In genomic region chr15:82241836-82242499, GRCh38 we compare ENCODE assay signal across 8 cellular contexts. TPM values are rescaled to one million over a fixed set of nuclear protein-coding genes. Genes with fewer than 3 reads are reported as not detected.
DNase-seq lines count a peak whose midpoint lies in the region; ATAC-seq, FAIRE-seq and TF ChIP-seq lines count a peak whose summit lies in the region.
"Not testable (repeated sequence)": the region's sequence is repeated elsewhere in the genome, so short reads cannot be mapped to it uniquely, and the experiment has no call there.

No MANE protein-coding gene starts in this region.

- H3K23ac ChIP-seq in IMR-90 (ENCODE audit: low read depth, low read length); mesenchymal stem cell (ENCODE audit: low read length in 2 of 2): not testable (repeated sequence)

- CTCF ChIA-PET in IMR-90 (lab: Yijun Ruan, JAX), result not testable (repeated sequence)

- not testable (repeated sequence) for BruUV-seq in IMR-90 (replicated peaks; lab: Mats Ljungman, UMichigan)

- WGBS in IMR-90 (ENCODE audit: extremely low coverage in 2 of 2, insufficient read length in 1 of 2), 2 experiments, result no CpG with 5 or more reads among the region's 1 CpG
- WGBS in mesenchymal stem cell, result no CpG with 5 or more reads among the region's 1 CpG

- peak; percentile 54 for FAIRE-seq in GM12891 (lab: Jason Lieb, UNC)

- not testable (repeated sequence) for TF ChIP-seq POLR2A in GM12891 (IDR thresholded peaks at IDR 0.05; ENCODE audit: low read depth, low read length); IMR-90 (IDR thresholded peaks at IDR 0.05; ENCODE audit: low read depth, low read length)

- H3K9me1 ChIP-seq in IMR-90 (ENCODE audit: insufficient read depth, low read length), result not testable (repeated sequence)

- H3K79me2 ChIP-seq in ACC112 (ENCODE audit: control insufficient read depth, insufficient read depth, low read length, unreplicated experiment), result not testable (repeated sequence)

- not testable (repeated sequence) for H3K4me1 ChIP-seq in ACC112 (ENCODE audit: control insufficient read depth, insufficient read depth, low read length, unreplicated experiment); IMR-90 (ENCODE audit: control insufficient read depth, insufficient read depth, low read length); RWPE2 (ENCODE audit: insufficient read depth, poor library complexity, severe bottlenecking); mesenchymal stem cell (ENCODE audit: control insufficient read depth, insufficient read depth, low read depth, low read length)

- peak overlapping the region; percentile 57 for H2BK5ac ChIP-seq in IMR-90 (ENCODE audit: low read depth, low read length, poor library complexity, severe bottlenecking)
- not testable (repeated sequence) for H2BK5ac ChIP-seq in mesenchymal stem cell (ENCODE audit: low read depth, low read length, poor library complexity, severe bottlenecking)

- TF ChIP-seq RAD21 in IMR-90 (IDR thresholded peaks at IDR 0.05; ENCODE audit: low read length), result not testable (repeated sequence)

- not testable (repeated sequence) for H3K56ac ChIP-seq in IMR-90 (ENCODE audit: extremely low read depth, insufficient read depth, low read length)

- H3K27ac ChIP-seq in ACC112 (ENCODE audit: low read depth, low read length), result peak overlapping the region; percentile 39; the same call in 1 of the 2 replicates
- H3K27ac ChIP-seq in IMR-90 (ENCODE audit: insufficient read depth, low read length); RWPE2 (ENCODE audit: poor library complexity, severe bottlenecking); mesenchymal stem cell (ENCODE audit: low read length, poor library complexity, severe bottlenecking): not testable (repeated sequence)

- not testable (repeated sequence) for H3K9ac ChIP-seq in IMR-90 (ENCODE audit: low read depth, low read length); mesenchymal stem cell (ENCODE audit: low read length)

- H3K4me3 ChIP-seq in ACC112 (ENCODE audit: low read depth, low read length), result peak overlapping the region; percentile 43; the same call in 1 of the 2 replicates
- not testable (repeated sequence) for H3K4me3 ChIP-seq in IMR-90 (ENCODE audit: insufficient read depth, low read depth, low read length); RWPE2 (ENCODE audit: severe bottlenecking); choroid plexus epithelial cell (ENCODE audit: low read depth, low read length); fibroblast of pulmonary artery (replicated peaks; ENCODE audit: low read depth, low read length); mesenchymal stem cell (ENCODE audit: insufficient read depth in 1 of 2, low read depth in 1 of 2, low read length in 2 of 2)

- TF ChIP-seq CTCF in IMR-90 (conservative IDR thresholded peaks at IDR 0.05; ENCODE audit: low read depth, low read length); RWPE2 (IDR thresholded peaks at IDR 0.05; ENCODE audit: poor library complexity, severe bottlenecking); choroid plexus epithelial cell (conservative IDR thresholded peaks at IDR 0.05; ENCODE audit: low read depth, low read length); fibroblast of pulmonary artery (IDR thresholded peaks at IDR 0.05; ENCODE audit: low read length, missing control alignments): not testable (repeated sequence)

- H3K27me3 ChIP-seq in ACC112 (ENCODE audit: insufficient read depth, low read length); IMR-90 (ENCODE audit: control insufficient read depth, insufficient read depth, low read length); RWPE2 (ENCODE audit: insufficient read depth, poor library complexity, severe bottlenecking); mesenchymal stem cell (ENCODE audit: control insufficient read depth in 1 of 2, insufficient read depth in 1 of 2, low read length in 2 of 2): not testable (repeated sequence)

- H3K36me3 ChIP-seq in ACC112 (ENCODE audit: insufficient read depth, low read length) (peaks cover 12% of the 10 kb centered on the region; the same call in 1 of the 2 replicates), RWPE2 (ENCODE audit: low read depth) (peaks cover 39% of the 10 kb centered on the region), mesenchymal stem cell (ENCODE audit: control insufficient read depth in 1 of 2, insufficient read depth in 2 of 2, low read depth in 1 of 2, low read length in 2 of 2) (peaks cover 0 to 71% of the 10 kb centered on the region in 2 experiments)
- not testable (repeated sequence) for H3K36me3 ChIP-seq in IMR-90 (ENCODE audit: control insufficient read depth, insufficient read depth, low read length)

- H3K4me2 ChIP-seq in IMR-90 (ENCODE audit: low read depth, low read length), result peak overlapping the region; percentile 58; the same call in 1 of the 2 replicates
- H3K4me2 ChIP-seq in mesenchymal stem cell (ENCODE audit: low read length, poor library complexity, severe bottlenecking), result not testable (repeated sequence)

- intact Hi-C loops in IMR-90 (cut with micrococcal nuclease), result not testable (repeated sequence)

- not testable (repeated sequence) for H3K27me3 Mint-ChIP-seq in activated naive CD8-positive, alpha-beta T cell treated with anti-CD3 and anti-CD28 coated beads, Interleukin-2, amount 50 U/mL, for 24 hours

- H2BK20ac ChIP-seq in IMR-90 (ENCODE audit: low read depth, low read length), result not testable (repeated sequence)

- not testable (repeated sequence) for H2BK12ac ChIP-seq in mesenchymal stem cell (ENCODE audit: low read length in 2 of 2)

- not testable (repeated sequence) for H3K9me3 ChIP-seq in IMR-90 (ENCODE audit: control insufficient read depth, insufficient read depth, low read length); RWPE2 (ENCODE audit: severe bottlenecking); mesenchymal stem cell (ENCODE audit: control insufficient read depth, low read length)

- H3K27ac Mint-ChIP-seq in activated naive CD8-positive, alpha-beta T cell treated with anti-CD3 and anti-CD28 coated beads, Interleukin-2, amount 50 U/mL, for 24 hours, result not testable (repeated sequence)

- H2AK5ac ChIP-seq in IMR-90 (ENCODE audit: low read depth, low read length); mesenchymal stem cell (ENCODE audit: low read length, severe bottlenecking): not testable (repeated sequence)

- 0 out of 2 replicates have a peak overlapping the region, but pooled peaks have one; percentile 36 for H3K18ac ChIP-seq in IMR-90 (ENCODE audit: low read depth, low read length)
- H3K18ac ChIP-seq in mesenchymal stem cell (ENCODE audit: low read depth in 1 of 2, low read length in 2 of 2), result not testable (repeated sequence)

- not testable (repeated sequence) for H3K4ac ChIP-seq in IMR-90 (ENCODE audit: low read depth, low read length); mesenchymal stem cell (ENCODE audit: low read depth in 1 of 2, low read length in 2 of 2)

- dilution Hi-C loops in IMR-90 (cut with HindIII; ENCODE audit: low sequenced_read_pairs, unreplicated experiment), result not testable (repeated sequence)

- ATAC-seq in IMR-90 (ENCODE audit: low read depth) (peak; percentile 72), RWPE2 (ENCODE audit: low read depth) (peak; percentile 85; the same call in 2 of the 3 replicates)
- peak; percentile 36 for ATAC-seq in activated naive CD8-positive, alpha-beta T cell treated with anti-CD3 and anti-CD28 coated beads, Interleukin-2, amount 50 U/mL, for 24 hours

- peak overlapping the region; percentile 21 for H2AFZ ChIP-seq in ACC112 (ENCODE audit: low read length, unreplicated experiment)
- H2AFZ ChIP-seq in IMR-90 (replicated peaks; ENCODE audit: low read length, poor library complexity); mesenchymal stem cell (ENCODE audit: low read depth, low read length): not testable (repeated sequence)

- H4K5ac ChIP-seq in IMR-90 (ENCODE audit: low read depth, low read length), result not testable (repeated sequence)

- H3K4me1 Mint-ChIP-seq in activated naive CD8-positive, alpha-beta T cell treated with anti-CD3 and anti-CD28 coated beads, Interleukin-2, amount 50 U/mL, for 24 hours, result not testable (repeated sequence)

- not testable (repeated sequence) for H3K79me1 ChIP-seq in IMR-90 (ENCODE audit: low read depth in 1 of 2, low read length in 2 of 2); mesenchymal stem cell (replicated peaks; ENCODE audit: low read length, poor library complexity, severe bottlenecking)

- not testable (repeated sequence) for H4K91ac ChIP-seq in IMR-90 (ENCODE audit: insufficient read depth, low read depth, low read length); mesenchymal stem cell (ENCODE audit: low read length)

- H3K9me3 Mint-ChIP-seq in activated naive CD8-positive, alpha-beta T cell treated with anti-CD3 and anti-CD28 coated beads, Interleukin-2, amount 50 U/mL, for 24 hours, result not testable (repeated sequence)

- not testable (repeated sequence) for H3K4me3 Mint-ChIP-seq in activated naive CD8-positive, alpha-beta T cell treated with anti-CD3 and anti-CD28 coated beads, Interleukin-2, amount 50 U/mL, for 24 hours

- DNase-seq in GM12891 (ENCODE audit: insufficient read length, low spot score); RWPE2 (ENCODE audit: low spot score); activated naive CD8-positive, alpha-beta T cell treated with anti-CD3 and anti-CD28 coated beads, Interleukin-2, amount 50 U/mL, for 24 hours: not testable (repeated sequence)
- DNase-seq in IMR-90 (peak; percentile 78), choroid plexus epithelial cell (ENCODE audit: low read depth) (peak; percentile 33), fibroblast of pulmonary artery (ENCODE audit: low read depth) (peak; percentile 29), mesenchymal stem cell (peak; percentile 39)

- POLR2A ChIA-PET in IMR-90 (lab: Charles Lee; ENCODE audit: unreplicated experiment), result not testable (repeated sequence)

- H3K36me3 Mint-ChIP-seq in activated naive CD8-positive, alpha-beta T cell treated with anti-CD3 and anti-CD28 coated beads, Interleukin-2, amount 50 U/mL, for 24 hours (ENCODE audit: low read depth), result peaks cover 36% of the 10 kb centered on the region

- in situ Hi-C loops in IMR-90 (cut with MboI; ENCODE audit: low sequenced_read_pairs), result not testable (repeated sequence)

- not testable (repeated sequence) for H2BK120ac ChIP-seq in IMR-90 (ENCODE audit: low read depth, low read length); mesenchymal stem cell (ENCODE audit: low read depth, low read length)

- H4K20me1 ChIP-seq in IMR-90 (ENCODE audit: insufficient read depth, low read length), result not testable (repeated sequence)

- not testable (repeated sequence) for H2AK9ac ChIP-seq in IMR-90 (replicated peaks; ENCODE audit: low read depth, low read length, poor library complexity)

- H3K14ac ChIP-seq in IMR-90 (replicated peaks; ENCODE audit: low read depth, low read length); mesenchymal stem cell (ENCODE audit: low read length in 2 of 2): not testable (repeated sequence)

- H4K8ac ChIP-seq in IMR-90 (ENCODE audit: low read depth in 2 of 2, low read length in 2 of 2); mesenchymal stem cell (ENCODE audit: low read length): not testable (repeated sequence)

- H2BK15ac ChIP-seq in IMR-90 (ENCODE audit: low read depth, low read length); mesenchymal stem cell (ENCODE audit: low read depth, poor library complexity, severe bottlenecking): not testable (repeated sequence)

RNA-seq across cellular contexts. Expression of gene EFL1, which starts 20.6 kb away (rescaled TPM):
- 18.2 TPM for polyA plus RNA-seq in GM12891 (2012; ENCODE audit: low read depth, missing spikeins)
- 24.6 and 27.8 TPM in 2 replicates for total RNA-seq in IMR-90 (2012; rRNA removed)
- 8.7 and 10.1 TPM in 2 replicates for polyA plus RNA-seq in IMR-90 (2012; rRNA removed)
- polyA plus RNA-seq in IMR-90 (2012; cell fraction: cytosol; rRNA removed), result 2.4 and 3.1 TPM in 2 replicates
- polyA plus RNA-seq in IMR-90 (2012; cell fraction: nucleus; rRNA removed; ENCODE audit: low replicate concordance), result 1.2 and 7.8 TPM in 2 replicates
- polyA plus RNA-seq in mesenchymal stem cell (2013, experiment 1 of 2), result 7.4 TPM
- polyA plus RNA-seq in mesenchymal stem cell (2013, experiment 2 of 2), result 9.6 TPM

RNA-seq across cellular contexts. Expression of gene SAXO2, which starts 20.6 kb away (rescaled TPM):
- 3.0 TPM for polyA plus RNA-seq in GM12891 (2012; ENCODE audit: low read depth, missing spikeins)
- 0.28 TPM in 1 of 2 replicates, not detected in the other for total RNA-seq in IMR-90 (2012; rRNA removed)
- 0.14 and 0.42 TPM in 2 replicates for polyA plus RNA-seq in IMR-90 (2012; rRNA removed)
- 0.02 and 0.33 TPM in 2 replicates for polyA plus RNA-seq in IMR-90 (2012; cell fraction: cytosol; rRNA removed)
- polyA plus RNA-seq in IMR-90 (2012; cell fraction: nucleus; rRNA removed; ENCODE audit: low replicate concordance), result 0.42 and 1.0 TPM in 2 replicates
- 0.36 TPM for polyA plus RNA-seq in mesenchymal stem cell (2013, experiment 1 of 2)
- 0.34 TPM for polyA plus RNA-seq in mesenchymal stem cell (2013, experiment 2 of 2)
